In genomic region chr7:133830081-133830480, GRCh38 we compare ENCODE assay signal across 27 cellular contexts.
"Had no signal": no experiment of that assay in that cellular context is flagged by ENCODE, and none has a peak within 500 bp of the region (broad histone marks: within the 10 kb centered on the region; RNA-seq: fewer than 3 reads in every experiment).

No MANE protein-coding gene starts in this region.

- H3K9me3 Mint-ChIP-seq: activated CD4-positive, alpha-beta T cell treated with anti-CD3 and anti-CD28 coated beads, Interleukin-2, amount 10 ng/mL, durations not matched to agents 24 days and 14 days had no signal

- H3K27me3 ChIP-seq: esophagus squamous epithelium, heart right ventricle, sigmoid colon, tibial artery had no signal

- H3K27ac ChIP-seq: epithelial cell of prostate, esophagus squamous epithelium, heart right ventricle, lower lobe of right lung, sigmoid colon, tibial artery, WERI-Rb-1 had no signal

- H3K4me1 ChIP-seq: lower lobe of right lung, sigmoid colon, tibial artery had no signal

- DNase-seq: activated CD4-positive, alpha-beta memory T cell treated with anti-CD3 and anti-CD28 coated beads for 36 hours; activated CD4-positive, alpha-beta T cell treated with anti-CD3 and anti-CD28 coated beads, Interleukin-2, amount 10 ng/mL, durations not matched to agents 24 days and 14 days; activated CD8-positive, alpha-beta memory T cell treated with anti-CD3 and anti-CD28 coated beads, Interleukin-2, amount 50 U/mL, for 4 hours; activated T-cell treated with anti-CD3 and anti-CD28 coated beads, Interleukin-2, amount 50 U/mL, for 1 hour; anterior cingulate cortex; effector CD8-positive, alpha-beta T cell; esophagus squamous epithelium; foreskin melanocyte; heart right ventricle; lower lobe of right lung; mesendoderm; mucosa of descending colon; sigmoid colon; small intestine; stimulated activated CD4-positive, alpha-beta T cell treated with anti-CD3 and anti-CD28 coated beads, Interleukin-4, amount 100 ng/mL, for 4 hours; stimulated activated CD8-positive, alpha-beta memory T cell treated with anti-CD3 and anti-CD28 coated beads, Interleukin-4, amount 100 ng/mL, for 48 hours; stimulated activated naive CD8-positive, alpha-beta T cell treated with anti-CD3 and anti-CD28 coated beads, Interleukin-15, amount 100 ng/mL, for 72 hours; T-helper 17 cell; tibial artery; WERI-Rb-1 had no signal

- H3K27me3 Mint-ChIP-seq: activated CD4-positive, alpha-beta memory T cell treated with anti-CD3 and anti-CD28 coated beads for 36 hours; activated CD4-positive, alpha-beta T cell treated with anti-CD3 and anti-CD28 coated beads, Interleukin-2, amount 10 ng/mL, durations not matched to agents 24 days and 14 days; progenitor cell of endocrine pancreas; stimulated activated memory B cell treated with anti-CD40 and anti-IgM and Interleukin-4, amounts not matched to agents 10 μg/mL and 1 μg/mL and 100 μg/mL, for 72 hours; stimulated activated naive CD8-positive, alpha-beta T cell treated with anti-CD3 and anti-CD28 coated beads, Interleukin-15, amount 100 ng/mL, for 72 hours; T-helper 17 cell had no signal

- H3K4me1 Mint-ChIP-seq: activated CD4-positive, alpha-beta T cell treated with anti-CD3 and anti-CD28 coated beads, Interleukin-2, amount 10 ng/mL, durations not matched to agents 24 days and 14 days; stimulated activated memory B cell treated with anti-CD40 and anti-IgM and Interleukin-4, amounts not matched to agents 10 μg/mL and 1 μg/mL and 100 μg/mL, for 72 hours; stimulated activated naive CD8-positive, alpha-beta T cell treated with anti-CD3 and anti-CD28 coated beads, Interleukin-15, amount 100 ng/mL, for 72 hours; T-helper 17 cell had no signal

- H3K9me3 ChIP-seq: esophagus squamous epithelium, lower lobe of right lung, mucosa of descending colon had no signal

- H3K36me3 ChIP-seq: heart right ventricle, lower lobe of right lung, sigmoid colon, WERI-Rb-1 had no signal

- ATAC-seq: activated CD4-positive, CD25-positive, alpha-beta regulatory T cell treated with anti-CD3 and anti-CD28 coated beads, Interleukin-2, amount 50 U/mL, for 24 hours; activated naive CD4-positive, alpha-beta T cell treated with anti-CD3 and anti-CD28 coated beads, Interleukin-2, amount 50 U/mL, for 72 hours; left lobe of liver; lower lobe of right lung; mucosa of descending colon; stimulated activated memory B cell treated with anti-CD40 and anti-IgM and Interleukin-4, amounts not matched to agents 10 μg/mL and 1 μg/mL and 100 μg/mL, for 72 hours; stimulated activated naive CD8-positive, alpha-beta T cell treated with anti-CD3 and anti-CD28 coated beads, Interleukin-15, amount 100 ng/mL, for 72 hours; T-helper 17 cell had no signal

- H3K4me3 ChIP-seq: esophagus squamous epithelium, heart right ventricle, lower lobe of right lung, mucosa of descending colon, sigmoid colon, tibial artery had no signal

- H3K4me3 Mint-ChIP-seq: activated CD4-positive, alpha-beta memory T cell treated with anti-CD3 and anti-CD28 coated beads for 36 hours; activated CD4-positive, alpha-beta T cell treated with anti-CD3 and anti-CD28 coated beads, Interleukin-2, amount 10 ng/mL, durations not matched to agents 24 days and 14 days; nephron; stimulated activated memory B cell treated with anti-CD40 and anti-IgM and Interleukin-4, amounts not matched to agents 10 μg/mL and 1 μg/mL and 100 μg/mL, for 72 hours; stimulated activated naive CD8-positive, alpha-beta T cell treated with anti-CD3 and anti-CD28 coated beads, Interleukin-15, amount 100 ng/mL, for 72 hours; T-helper 17 cell had no signal

- H3K27ac Mint-ChIP-seq: activated CD4-positive, alpha-beta memory T cell treated with anti-CD3 and anti-CD28 coated beads for 36 hours; activated CD4-positive, alpha-beta T cell treated with anti-CD3 and anti-CD28 coated beads, Interleukin-2, amount 10 ng/mL, durations not matched to agents 24 days and 14 days; activated naive CD4-positive, alpha-beta T cell treated with anti-CD3 and anti-CD28 coated beads, Interleukin-2, amount 50 U/mL, for 72 hours; nephron; progenitor cell of endocrine pancreas; stimulated activated memory B cell treated with anti-CD40 and anti-IgM and Interleukin-4, amounts not matched to agents 10 μg/mL and 1 μg/mL and 100 μg/mL, for 72 hours; stimulated activated naive CD8-positive, alpha-beta T cell treated with anti-CD3 and anti-CD28 coated beads, Interleukin-15, amount 100 ng/mL, for 72 hours; T-helper 17 cell had no signal
